In the genomic region with DNA sequence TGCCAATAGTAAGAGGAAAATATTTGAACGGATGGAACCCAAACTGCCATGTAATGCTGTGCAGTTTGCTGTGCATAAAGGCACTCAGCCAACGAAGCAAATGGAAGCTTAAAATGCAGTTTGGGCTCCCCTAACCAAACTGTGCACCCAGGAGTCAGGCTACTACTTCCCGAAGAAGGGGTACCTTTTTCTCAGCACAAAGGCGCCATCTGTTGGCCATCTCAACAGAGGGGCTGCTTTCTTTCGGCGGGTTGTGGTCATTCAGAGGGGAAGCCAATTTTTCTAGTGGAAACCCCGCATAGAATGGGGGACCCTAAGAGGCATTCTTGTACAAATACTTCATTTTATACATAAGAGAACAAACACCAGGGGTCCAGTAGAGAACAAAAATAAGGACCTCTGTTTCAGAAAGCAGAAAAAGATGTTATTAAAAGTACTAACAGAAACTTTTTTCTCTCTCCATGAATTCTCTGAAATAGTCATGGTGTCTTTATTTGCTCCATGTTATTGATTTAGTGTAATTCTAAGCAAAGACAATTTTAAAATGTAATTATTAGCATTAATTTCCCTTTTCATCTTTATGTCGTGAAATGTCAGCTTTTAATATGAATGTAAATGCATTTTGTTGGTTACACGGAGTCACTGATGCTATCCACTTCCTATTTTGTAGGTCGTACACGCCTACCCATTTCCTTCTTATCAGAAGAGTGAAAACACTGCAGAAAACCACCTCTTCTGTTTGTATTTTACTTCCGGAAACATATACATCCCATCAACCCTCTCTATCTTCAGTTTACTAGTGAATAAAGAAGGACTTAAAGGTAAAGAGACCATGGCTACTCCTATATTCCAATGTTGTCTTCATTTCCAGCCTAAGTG, we compare ENCODE assay signal across 9 cellular contexts.
DNase-seq lines count a peak whose midpoint lies in the region; ATAC-seq and TF ChIP-seq lines count a peak whose summit lies in the region.
"Had no signal": no experiment of that assay in that cellular context is flagged by ENCODE, and none has a peak within 500 bp of the region (broad histone marks: within the 10 kb centered on the region; RNA-seq: fewer than 3 reads in every experiment).

No MANE protein-coding gene starts in this region.

- H4K20me1 ChIP-seq in GM23248 (ENCODE audit: insufficient read depth): no peaks in the 10 kb centered on the region

- no peak overlapping the region for H3K9ac ChIP-seq in GM23248

- no peak for TF ChIP-seq EP300 in suprapubic skin (IDR thresholded peaks at IDR 0.05)

- no peaks in the 10 kb centered on the region for H3K9me3 ChIP-seq in GM23248 (ENCODE audit: low read depth)
- H3K9me3 ChIP-seq in suprapubic skin: no peaks in the 10 kb centered on the region

- no peak for TF ChIP-seq POLR2A in suprapubic skin (IDR thresholded peaks at IDR 0.05)

- no peaks in the 10 kb centered on the region for H3F3A ChIP-seq in GM23248 (ENCODE audit: insufficient read depth)

- H3K27ac ChIP-seq in GM23248 (no peak overlapping the region), suprapubic skin (no peak overlapping the region)
- H3K27ac ChIP-seq: epithelial cell of prostate had no signal

- ATAC-seq in GM21526 (IDR thresholded peaks at IDR 0.05; ENCODE audit: low FRiP score, unreplicated experiment): no peak

- H3K4me3 ChIP-seq in GM23248: no peak overlapping the region
- no peak overlapping the region for H3K4me3 ChIP-seq in suprapubic skin

- no peak overlapping the region for H2AFZ ChIP-seq in GM23248

- H3K36me3 ChIP-seq in GM23248 (ENCODE audit: low read depth): no peaks in the 10 kb centered on the region
- no peaks in the 10 kb centered on the region for H3K36me3 ChIP-seq in suprapubic skin

- WGBS in GM23248 (ENCODE audit: low coverage in 1 of 2, low lambda C conversion rate in 2 of 2, missing lambda C conversion rate in 2 of 2), 2 experiments: 48 to 52% methylated on average over 12 of the region's 12 CpGs
- WGBS in suprapubic skin: 51% methylated on average over 12 of the region's 12 CpGs

- DNase-seq in AG20443 (ENCODE audit: low spot score) (peak; percentile 40), GM23248 (peak; percentile 38), NCI-H526 treated with DMSO at 0.1 percent for 48 hours (lab: John Stamatoyannopoulos, UW) (peak; percentile 8), T47D (ENCODE audit: low read depth in 1 of 2, low spot score in 1 of 2) (peak; percentile 16 to 68), left kidney (ENCODE audit: low read depth, low spot score) (peak; percentile 62), suprapubic skin (ENCODE audit: low spot score in 2 of 2) (no peak)
- no peak for DNase-seq in activated effector memory CD4-positive, alpha-beta T cell treated with anti-CD3 and anti-CD28 coated beads, Interleukin-2, amount 50 U/mL, for 16 hours

- H3K4me1 ChIP-seq in GM23248 (ENCODE audit: insufficient read depth) (no peaks in the 10 kb centered on the region), suprapubic skin (no peaks in the 10 kb centered on the region)

- no peak for TF ChIP-seq CTCF in suprapubic skin (IDR thresholded peaks at IDR 0.05)

- no peaks in the 10 kb centered on the region for H3K9me2 ChIP-seq in GM23248 (ENCODE audit: insufficient read depth)

- H3K79me2 ChIP-seq in GM23248 (ENCODE audit: insufficient read depth): no peaks in the 10 kb centered on the region

- no peaks in the 10 kb centered on the region for H3K27me3 ChIP-seq in GM23248 (replicated peaks; ENCODE audit: insufficient read depth)
- H3K27me3 ChIP-seq in suprapubic skin: no peaks in the 10 kb centered on the region

- in situ Hi-C loops in GM23248 (cut with MboI) (no loop called here), T47D (cut with HindIII; ENCODE audit: low pct_unique_long_range_greater_than_20kb, low sequenced_read_pairs) (no loop called here)

- H3K4me2 ChIP-seq in GM23248 (ENCODE audit: unreplicated experiment): no peak overlapping the region

Comparison
In these comparisons a context has a peak if more than half of its experiments do, and no peak if none do; other contexts are left out.
1. DNase-seq: peak in AG20443 (single experiment), GM23248 (single experiment), NCI-H526 treated with DMSO at 0.1 percent for 48 hours (single experiment), T47D (2 of 2) and left kidney (single experiment); none in activated effector memory CD4-positive, alpha-beta T cell treated with anti-CD3 and anti-CD28 coated beads, Interleukin-2, amount 50 U/mL, for 16 hours (single experiment) and suprapubic skin (0 of 2).